29 cellular contexts compared by ENCODE assay signal in the genomic region with DNA sequence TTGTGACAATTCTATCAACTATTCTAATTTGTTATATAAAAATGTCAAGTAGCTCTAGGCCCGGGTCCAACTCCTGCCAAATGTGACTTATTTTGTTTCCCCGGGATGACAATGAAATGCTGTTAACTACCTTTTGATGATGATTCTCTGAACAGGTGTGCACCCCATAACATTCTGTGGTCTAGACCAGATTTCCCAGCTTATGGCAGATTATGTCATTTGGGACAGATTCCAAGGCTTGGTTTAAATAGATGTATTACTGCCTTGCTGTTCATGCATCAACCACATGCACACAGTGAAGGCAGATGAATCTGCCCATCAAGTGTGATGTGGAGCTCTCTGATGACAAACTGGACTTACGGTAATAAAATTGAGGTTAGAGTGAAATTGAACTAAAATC.
"Had no signal": no experiment of that assay in that cellular context is flagged by ENCODE, and none has a peak within 500 bp of the region (broad histone marks: within the 10 kb centered on the region; RNA-seq: fewer than 3 reads in every experiment).

No MANE protein-coding gene starts in this region.

- H3K9me3 ChIP-seq: gastroesophageal sphincter, neutrophil, pancreas, prostate gland, stomach, thyroid gland, upper lobe of right lung had no signal

- H3K4me3 ChIP-seq: gastroesophageal sphincter, pancreas, prostate gland, smooth muscle cell, stomach, thyroid gland, upper lobe of right lung had no signal

- H3K27ac ChIP-seq: gastroesophageal sphincter, neutrophil, pancreas, prostate gland, stomach, thyroid gland, upper lobe of right lung, WERI-Rb-1 had no signal

- H3K4me1 ChIP-seq: gastroesophageal sphincter, prostate gland, thyroid gland, upper lobe of right lung had no signal

- H3K27me3 ChIP-seq: gastroesophageal sphincter, neutrophil, pancreas, stomach, thyroid gland, upper lobe of right lung had no signal

- DNase-seq: activated CD4-positive, alpha-beta memory T cell treated with anti-CD3 and anti-CD28 coated beads, Interleukin-2, amount 10 ng/mL, durations not matched to agents 7 days and 5 days; activated CD4-positive, alpha-beta T cell treated with anti-CD3 and anti-CD28 coated beads, Interleukin-2, amount 10 ng/mL, durations not matched to agents 24 days and 14 days; activated CD4-positive, CD25-positive, alpha-beta regulatory T cell treated with anti-CD3 and anti-CD28 coated beads, Interleukin-2, amount 50 U/mL, for 72 hours; activated CD8-positive, alpha-beta memory T cell treated with anti-CD3 and anti-CD28 coated beads, Interleukin-2, amount 50 U/mL, for 48 hours; activated gamma-delta T cell; activated naive CD4-positive, alpha-beta T cell treated with anti-CD3 and anti-CD28 coated beads, Interleukin-2, amount 50 U/mL, for 16 hours; activated T-cell treated with anti-CD3 and anti-CD28 coated beads, Interleukin-2, amount 50 U/mL, for 24 hours; amniotic stem cell; central memory CD4-positive, alpha-beta T cell; head of caudate nucleus; hippocampal formation; left cardiac atrium; left ventricle myocardium superior; naive B cell; nephron progenitor cell; pancreas; retina; stimulated activated CD4-positive, alpha-beta T cell treated with anti-CD3 and anti-CD28 coated beads, Interleukin-2, amount 100 ng/mL, for 24 hours; stimulated activated naive B cell treated with anti-CD40 and anti-IgM and Interleukin-4, amounts not matched to agents 10 μg/mL and 1 μg/mL and 100 μg/mL, for 72 hours; stomach; T1000; thyroid gland; upper lobe of right lung; WERI-Rb-1 had no signal

- H3K36me3 ChIP-seq: gastroesophageal sphincter, neutrophil, pancreas, prostate gland, stomach, thyroid gland, upper lobe of right lung, WERI-Rb-1 had no signal

- ATAC-seq: gastroesophageal sphincter; left cardiac atrium; left ventricle myocardium superior; pancreas; sciatic nerve; stimulated activated naive B cell treated with anti-CD40 and anti-IgM and Interleukin-4, amounts not matched to agents 10 μg/mL and 1 μg/mL and 100 μg/mL, for 72 hours; upper lobe of right lung had no signal
